12 cellular contexts compared by ENCODE assay signal in the genomic region with DNA sequence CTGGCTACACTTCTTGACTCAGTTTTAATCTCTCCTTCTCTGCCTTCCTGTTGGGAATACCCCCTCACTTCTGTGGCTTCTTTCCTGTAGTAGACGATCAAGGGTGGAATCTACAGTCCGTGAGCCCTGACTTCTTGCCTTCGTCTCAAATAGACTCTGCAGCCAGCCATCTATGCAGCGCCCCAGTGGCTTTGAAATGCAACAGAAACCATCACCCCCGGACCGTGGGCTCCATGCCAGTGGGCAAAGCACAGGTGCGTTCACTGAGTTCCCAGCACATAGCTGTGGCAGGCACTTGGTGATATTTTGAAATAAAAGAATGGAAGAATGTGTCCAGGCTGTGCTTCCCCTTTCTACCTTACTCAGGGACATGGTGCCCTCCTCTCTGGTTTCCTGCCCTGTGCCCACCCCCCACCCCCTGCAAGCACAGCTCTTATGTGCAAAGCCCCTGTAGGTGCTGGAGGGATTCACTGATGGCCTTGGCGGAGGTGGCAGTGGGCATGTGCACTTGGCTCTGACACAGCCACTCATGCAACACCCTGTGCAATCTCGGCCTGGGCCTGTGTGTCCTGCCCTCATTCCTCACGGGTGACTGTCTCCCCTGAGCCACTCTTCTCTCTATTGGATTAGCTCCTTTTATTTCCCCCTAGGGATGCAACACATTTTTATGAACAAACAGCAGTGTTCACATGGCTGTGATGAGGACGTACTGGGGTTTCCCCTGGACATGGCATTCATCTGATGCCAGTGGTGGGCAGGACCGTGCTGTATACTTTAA. TPM values are rescaled to one million over a fixed set of nuclear protein-coding genes. Genes with fewer than 3 reads are reported as not detected.
A peak's percentile ranks its signal among the peaks of the same experiment; 100 is the strongest.
DNase-seq lines count a peak whose midpoint lies in the region; TF ChIP-seq lines count a peak whose summit lies in the region.
"Had no signal": no experiment of that assay in that cellular context is flagged by ENCODE, and none has a peak within 500 bp of the region (broad histone marks: within the 10 kb centered on the region; RNA-seq: fewer than 3 reads in every experiment).

No MANE protein-coding gene starts in this region.

- no peak for TF ChIP-seq POLR2A in erythroblast (IDR thresholded peaks at IDR 0.05; ENCODE audit: low read length)

- H3K4me3 ChIP-seq in SJSA1 (no peak overlapping the region), fibroblast of pulmonary artery (replicated peaks; ENCODE audit: low read depth, low read length) (no peak overlapping the region), rectal smooth muscle tissue (ENCODE audit: low read length) (no peak overlapping the region)
- H3K4me3 ChIP-seq: mucosa of descending colon, sigmoid colon had no signal

- H3K27ac ChIP-seq in SJSA1: peak overlapping the region; percentile 45
- H3K27ac ChIP-seq in rectal smooth muscle tissue (ENCODE audit: low read depth, low read length): peak overlapping the region; percentile 6
- H3K27ac ChIP-seq: sigmoid colon had no signal

- DNase-seq in GM04503 (ENCODE audit: low read depth) (peak; percentile 88), SJSA1 (ENCODE audit: low read depth in 1 of 2, low spot score in 2 of 2) (peak; percentile 57 to 79), fibroblast of pulmonary artery (ENCODE audit: low read depth) (peak; percentile 55), erythroblast (lab: John Stamatoyannopoulos, UW) (no peak), amygdala (lab: John Stamatoyannopoulos, UW) (no peak), NCI-H2029 treated with DMSO at 0.1 percent for 48 hours (lab: John Stamatoyannopoulos, UW) (no peak)
- DNase-seq in stimulated activated CD4-positive, alpha-beta T cell treated with anti-CD3 and anti-CD28 coated beads, Interleukin-4, amount 100 ng/mL, for 24 hours: no peak
- DNase-seq: hypothalamus, mucosa of descending colon had no signal

- TF ChIP-seq CTCF in fibroblast of pulmonary artery (IDR thresholded peaks at IDR 0.05; ENCODE audit: low read length, missing control alignments): no peak

- H3K36me3 ChIP-seq in SJSA1 (no peaks in the 10 kb centered on the region), rectal smooth muscle tissue (ENCODE audit: control insufficient read depth, insufficient read depth, low read length) (no peaks in the 10 kb centered on the region)
- H3K36me3 ChIP-seq: sigmoid colon had no signal

- H3K4me1 ChIP-seq in SJSA1 (replicated peaks) (peaks cover 41% of the 10 kb centered on the region), rectal smooth muscle tissue (ENCODE audit: control insufficient read depth, insufficient read depth, low read length) (peaks cover 22% of the 10 kb centered on the region)

- H3K27me3 ChIP-seq in SJSA1 (replicated peaks) (no peaks in the 10 kb centered on the region), rectal smooth muscle tissue (ENCODE audit: control insufficient read depth, insufficient read depth, low read length) (no peaks in the 10 kb centered on the region)
- H3K27me3 ChIP-seq: sigmoid colon had no signal

- H3K9me3 ChIP-seq in SJSA1 (replicated peaks): no peaks in the 10 kb centered on the region
- H3K9me3 ChIP-seq: mucosa of descending colon, sigmoid colon had no signal

- H3K9ac ChIP-seq in rectal smooth muscle tissue (ENCODE audit: low read length): no peak overlapping the region

RNA-seq across cellular contexts. Expression of a gene that starts 5.5 kb away (rescaled TPM):
- total RNA-seq in SJSA1 (2014; rRNA removed; shearing (Covaris generic)): not detected in 2 replicates
- total RNA-seq: mucosa of descending colon, sigmoid colon, urinary bladder had no signal

RNA-seq across cellular contexts. Expression of a gene that starts 11.2 kb away (rescaled TPM):
- total RNA-seq in SJSA1 (2014; rRNA removed; shearing (Covaris generic)): 0.39 and 0.53 TPM in 2 replicates

RNA-seq across cellular contexts. Expression of a gene that starts 13.1 kb away (rescaled TPM):
- total RNA-seq in SJSA1 (2014; rRNA removed; shearing (Covaris generic)): not detected in 2 replicates
- total RNA-seq: mucosa of descending colon, sigmoid colon, urinary bladder had no signal

RNA-seq across cellular contexts. Expression of a gene that starts 13.4 kb away (rescaled TPM):
- total RNA-seq in SJSA1 (2014; rRNA removed; shearing (Covaris generic)): not detected in 2 replicates
- total RNA-seq: mucosa of descending colon, sigmoid colon, urinary bladder had no signal

RNA-seq across cellular contexts. Expression of a gene that starts 31.8 kb away (rescaled TPM):
- total RNA-seq in SJSA1 (2014; rRNA removed; shearing (Covaris generic)): 35.1 and 39.2 TPM in 2 replicates

Comparison
In these comparisons a context has a peak if more than half of its experiments do, and no peak if none do; other contexts are left out.
1. DNase-seq: peak in GM04503 (single experiment), SJSA1 (2 of 2) and fibroblast of pulmonary artery (single experiment); none in stimulated activated CD4-positive, alpha-beta T cell treated with anti-CD3 and anti-CD28 coated beads, Interleukin-4, amount 100 ng/mL, for 24 hours (single experiment), erythroblast (0 of 2), amygdala (0 of 56) and NCI-H2029 treated with DMSO at 0.1 percent for 48 hours (single experiment).